14 cellular contexts compared by ENCODE assay signal in genomic region chr13:46516624-46517318, GRCh38. TPM values are rescaled to one million over a fixed set of nuclear protein-coding genes. Genes with fewer than 3 reads are reported as not detected.
DNase-seq lines count a peak whose midpoint lies in the region; ATAC-seq and TF ChIP-seq lines count a peak whose summit lies in the region.
"Had no signal": no experiment of that assay in that cellular context is flagged by ENCODE, and none has a peak within 500 bp of the region (broad histone marks: within the 10 kb centered on the region; RNA-seq: fewer than 3 reads in every experiment).

No MANE protein-coding gene starts in this region.

- POLR2A ChIA-PET in activated CD8-positive, alpha-beta T cell treated with anti-CD3 and anti-CD28 coated beads for 36 hours (lab: Charles Lee): no interaction called here

- H3K9me3 Mint-ChIP-seq in activated CD8-positive, alpha-beta T cell treated with anti-CD3 and anti-CD28 coated beads for 36 hours: no peaks in the 10 kb centered on the region

- no peak for TF ChIP-seq CTCF in activated CD8-positive, alpha-beta T cell treated with anti-CD3 and anti-CD28 coated beads for 36 hours (IDR thresholded peaks at IDR 0.05)
- TF ChIP-seq CTCF in mucosa of descending colon (IDR thresholded peaks at IDR 0.05): no peak

- H3K27me3 ChIP-seq in neuron (ENCODE audit: insufficient read depth, low read length): no peaks in the 10 kb centered on the region

- CTCF ChIA-PET in activated CD8-positive, alpha-beta T cell treated with anti-CD3 and anti-CD28 coated beads for 36 hours (lab: Charles Lee): interaction anchor here (1.1 kb wide), 1 partner anchor 34 kb away, joined by 4 read pairs; no protein-coding TSS in a partner anchor

- H3K4me3 Mint-ChIP-seq in activated CD8-positive, alpha-beta T cell treated with anti-CD3 and anti-CD28 coated beads for 36 hours: no peak overlapping the region
- H3K4me3 Mint-ChIP-seq: activated T-cell treated with anti-CD3 and anti-CD28 coated beads, Interleukin-2, amount 50 U/mL, for 24 hours had no signal

- H3K36me3 Mint-ChIP-seq in activated CD8-positive, alpha-beta T cell treated with anti-CD3 and anti-CD28 coated beads for 36 hours (ENCODE audit: low read depth): no peaks in the 10 kb centered on the region

- H3K4me1 Mint-ChIP-seq in activated CD8-positive, alpha-beta T cell treated with anti-CD3 and anti-CD28 coated beads for 36 hours (ENCODE audit: low read depth): no peaks in the 10 kb centered on the region

- peaks cover 18% of the 10 kb centered on the region for H3K4me1 ChIP-seq in neuron (ENCODE audit: insufficient read depth, low read length)
- no peaks in the 10 kb centered on the region for H3K4me1 ChIP-seq in mucosa of descending colon (ENCODE audit: low read depth)

- H3K36me3 ChIP-seq in neuron (ENCODE audit: insufficient read depth, low read length): no peaks in the 10 kb centered on the region
- no peaks in the 10 kb centered on the region for H3K36me3 ChIP-seq in mucosa of descending colon (ENCODE audit: low read depth)

- peak overlapping the region; percentile 43 for H2AFZ ChIP-seq in neuron (ENCODE audit: low read depth, low read length)

- peaks cover 2% of the 10 kb centered on the region for H3K9me3 ChIP-seq in neuron (ENCODE audit: low read length)
- no peaks in the 10 kb centered on the region for H3K9me3 ChIP-seq in mucosa of descending colon

- no peak overlapping the region for H3K27ac Mint-ChIP-seq in activated CD8-positive, alpha-beta T cell treated with anti-CD3 and anti-CD28 coated beads for 36 hours
- H3K27ac Mint-ChIP-seq: activated T-cell treated with anti-CD3 and anti-CD28 coated beads, Interleukin-2, amount 50 U/mL, for 24 hours had no signal

- DNase-seq in DMS 273 treated with DMSO at 0.1 percent for 48 hours (lab: John Stamatoyannopoulos, UW): peak; percentile 60
- DNase-seq in NCI-H1694 (lab: John Stamatoyannopoulos, UW): peak; percentile 37
- peak; percentile 50 for DNase-seq in brain pericyte (ENCODE audit: low read depth, low spot score)
- DNase-seq in activated CD8-positive, alpha-beta T cell treated with anti-CD3 and anti-CD28 coated beads for 36 hours: no peak
- DNase-seq in NCI-H1048 (lab: John Stamatoyannopoulos, UW): no peak
- DNase-seq in mucosa of descending colon: no peak
- DNase-seq: activated CD4-positive, alpha-beta T cell treated with anti-CD3 and anti-CD28 coated beads for 48 hours; activated T-cell treated with anti-CD3 and anti-CD28 coated beads, Interleukin-2, amount 50 U/mL, for 24 hours; GOT3; MV-4-11; right cardiac atrium; stimulated activated naive CD4-positive, alpha-beta T cell treated with Interleukin-2 at 50 U/mL for 16 hours had no signal

- peaks cover 3% of the 10 kb centered on the region for H3K27me3 Mint-ChIP-seq in activated CD8-positive, alpha-beta T cell treated with anti-CD3 and anti-CD28 coated beads for 36 hours

- H3K4me3 ChIP-seq in neuron (ENCODE audit: low read length) (no peak overlapping the region), mucosa of descending colon (no peak overlapping the region)

- no peak for ATAC-seq in HG03039 (IDR thresholded peaks at IDR 0.05; ENCODE audit: unreplicated experiment)
- ATAC-seq in activated CD8-positive, alpha-beta T cell treated with anti-CD3 and anti-CD28 coated beads for 36 hours: no peak
- no peak for ATAC-seq in mucosa of descending colon

- intact Hi-C loops in activated CD8-positive, alpha-beta T cell treated with anti-CD3 and anti-CD28 coated beads for 36 hours (cut with micrococcal nuclease): no loop called here
- intact Hi-C loops in mucosa of descending colon (cut with DNase I, micrococcal nuclease): no loop called here

RNA-seq across cellular contexts. Expression of gene LRCH1, which starts 36.2 kb away (rescaled TPM):
- total RNA-seq in activated CD8-positive, alpha-beta T cell treated with anti-CD3 and anti-CD28 coated beads for 36 hours: 10 to 100 TPM; 15.5 to 17.1 TPM
- total RNA-seq in mucosa of descending colon: 10 to 100 TPM; 13.4 to 44.1 (median 16.1) TPM

Comparison
In these comparisons a context has a peak if more than half of its experiments do, and no peak if none do; other contexts are left out.
1. DNase-seq: peak in DMS 273 treated with DMSO at 0.1 percent for 48 hours (single experiment), NCI-H1694 (single experiment) and brain pericyte (single experiment); none in activated CD8-positive, alpha-beta T cell treated with anti-CD3 and anti-CD28 coated beads for 36 hours (single experiment), NCI-H1048 (single experiment) and mucosa of descending colon (0 of 3).